Comparison of ENCODE assay signal across 1 cellular context in the genomic region with DNA sequence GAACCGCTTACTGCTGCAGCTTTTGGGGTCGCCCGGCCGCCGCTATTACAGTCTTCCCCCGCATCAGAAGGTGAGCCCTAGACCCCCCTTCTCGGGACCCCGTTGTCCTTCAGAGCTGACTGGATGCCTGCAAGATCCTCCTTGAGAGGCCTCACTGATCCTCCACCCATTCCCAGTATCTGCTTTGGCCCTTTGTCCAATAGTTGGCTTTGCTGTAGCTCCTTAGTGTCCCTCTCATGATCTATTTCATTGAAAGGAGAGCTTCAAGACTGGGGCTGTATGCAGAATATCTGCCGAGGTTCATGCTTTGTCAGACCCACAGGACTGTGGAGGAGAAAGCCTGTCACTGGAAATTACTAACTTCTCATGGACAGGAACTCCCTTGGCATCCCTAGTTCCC.
TF ChIP-seq lines count a peak whose summit lies in the region.

No MANE protein-coding gene starts in this region.

TF ChIP-seq in H1, 55 proteins besides CTCF, POLR2A, EP300 and RAD21:
- TF ChIP-seq BRCA1 (IDR thresholded peaks at IDR 0.05; ENCODE audit: low read depth, low read length) (no peak), SIRT6 (IDR thresholded peaks at IDR 0.05; ENCODE audit: low read length) (no peak), EGR1 (IDR thresholded peaks at IDR 0.05; ENCODE audit: borderline replicate concordance, low read depth, low read length) (no peak), FOSL1 (IDR thresholded peaks at IDR 0.05; ENCODE audit: insufficient read depth, low read depth, low read length) (no peak), SIX5 (IDR thresholded peaks at IDR 0.05; ENCODE audit: low read depth, low read length) (no peak), KDM5A (IDR thresholded peaks at IDR 0.05; ENCODE audit: low read length) (no peak), CHD2 (IDR thresholded peaks at IDR 0.05; ENCODE audit: low read length) (no peak), ZNF274 (IDR thresholded peaks at IDR 0.05; ENCODE audit: borderline replicate concordance, extremely low read depth, low read length) (no peak)
- TF ChIP-seq, protein P1, sequence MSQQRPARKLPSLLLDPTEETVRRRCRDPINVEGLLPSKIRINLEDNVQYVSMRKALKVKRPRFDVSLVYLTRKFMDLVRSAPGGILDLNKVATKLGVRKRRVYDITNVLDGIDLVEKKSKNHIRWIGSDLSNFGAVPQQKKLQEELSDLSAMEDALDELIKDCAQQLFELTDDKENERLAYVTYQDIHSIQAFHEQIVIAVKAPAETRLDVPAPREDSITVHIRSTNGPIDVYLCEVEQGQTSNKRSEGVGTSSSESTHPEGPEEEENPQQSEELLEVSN (IDR thresholded peaks at IDR 0.05): no peak
TF ChIP-seq in H1: peak in this region for 0.
